Comparison of ENCODE assay signal across 9 cellular contexts in the genomic region with DNA sequence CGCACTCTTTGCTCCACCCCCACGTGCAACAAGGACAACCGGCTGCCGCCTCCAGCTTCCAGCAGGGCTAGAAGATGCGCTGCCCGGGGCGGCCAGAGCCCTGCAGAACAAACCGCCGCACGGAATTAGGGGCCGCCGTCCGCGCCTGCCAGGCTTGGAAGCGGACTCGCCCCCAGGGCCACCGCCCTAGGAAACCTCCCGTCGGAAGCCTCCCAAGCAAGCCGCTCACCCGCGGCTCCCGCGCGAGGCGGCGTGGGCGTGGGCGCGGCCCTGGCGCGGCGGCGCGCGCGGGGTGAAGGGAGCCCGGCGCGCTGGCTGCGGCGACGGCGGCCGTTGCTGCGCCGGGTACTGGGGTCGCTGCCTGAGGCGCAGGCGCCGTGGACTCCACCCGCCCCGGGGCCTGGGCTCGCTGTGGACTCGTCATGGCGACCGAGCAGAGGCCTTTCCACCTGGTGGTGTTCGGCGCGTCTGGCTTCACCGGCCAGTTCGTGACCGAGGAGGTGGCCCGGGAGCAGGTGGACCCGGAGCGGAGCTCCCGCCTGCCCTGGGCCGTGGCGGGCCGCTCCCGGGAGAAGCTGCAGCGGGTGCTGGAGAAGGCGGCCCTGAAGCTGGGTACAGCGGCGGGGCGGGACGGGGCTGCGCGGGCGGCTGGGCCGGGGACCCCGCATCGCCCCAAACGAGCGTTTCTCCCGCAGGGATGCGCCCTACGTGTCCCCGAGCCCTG. TPM values are rescaled to one million over a fixed set of nuclear protein-coding genes. Genes with fewer than 3 reads are reported as not detected.
DNase-seq lines count a peak whose midpoint lies in the region; ATAC-seq and TF ChIP-seq lines count a peak whose summit lies in the region.
"Had no signal": no experiment of that assay in that cellular context is flagged by ENCODE, and none has a peak within 500 bp of the region (broad histone marks: within the 10 kb centered on the region; RNA-seq: fewer than 3 reads in every experiment).

A gene with protein sequence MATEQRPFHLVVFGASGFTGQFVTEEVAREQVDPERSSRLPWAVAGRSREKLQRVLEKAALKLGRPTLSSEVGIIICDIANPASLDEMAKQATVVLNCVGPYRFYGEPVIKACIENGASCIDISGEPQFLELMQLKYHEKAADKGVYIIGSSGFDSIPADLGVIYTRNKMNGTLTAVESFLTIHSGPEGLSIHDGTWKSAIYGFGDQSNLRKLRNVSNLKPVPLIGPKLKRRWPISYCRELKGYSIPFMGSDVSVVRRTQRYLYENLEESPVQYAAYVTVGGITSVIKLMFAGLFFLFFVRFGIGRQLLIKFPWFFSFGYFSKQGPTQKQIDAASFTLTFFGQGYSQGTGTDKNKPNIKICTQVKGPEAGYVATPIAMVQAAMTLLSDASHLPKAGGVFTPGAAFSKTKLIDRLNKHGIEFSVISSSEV (plus strand): TSS at position 409 of the 724 bp plus-strand sequence. CDS start 14 bp downstream, at position 423.

- no peak within 1 kb of the TSS for H3K27ac Mint-ChIP-seq in WTC11

- peaks cover 37% of the 10 kb centered on the region for H3K27me3 Mint-ChIP-seq in WTC11 (ENCODE audit: low read depth)

- peaks cover 34% of the 10 kb centered on the region for H3K36me3 Mint-ChIP-seq in WTC11

- peak; percentile 74 for DNase-seq in ACHN
- DNase-seq in NCI-H2227 (lab: John Stamatoyannopoulos, UW; ENCODE audit: unreplicated experiment): peak; percentile 89
- DNase-seq in WTC11 (ENCODE audit: low spot score): peak; percentile 69
- DNase-seq in cardiac fibroblast (ENCODE audit: low read depth in 2 of 2): peak; percentile 59 to 74
- DNase-seq in islet precursor cell: peak; percentile 85
- DNase-seq in stimulated activated CD4-positive, alpha-beta T cell treated with anti-CD3 and anti-CD28 coated beads, Interleukin-12 subunit alpha, Interleukin-12 subunit beta, amount 100 ng/mL, for 48 hours (ENCODE audit: low read depth in 2 of 3, low spot score in 1 of 3): peak; percentile 37 to 65 (median 55)

- H3K4me1 Mint-ChIP-seq in WTC11: peaks cover 7% of the 10 kb centered on the region; the same call in 1 of the 2 replicates

- peak within 1 kb of the TSS; percentile 74 to 77 for H3K4me3 ChIP-seq in cardiac fibroblast (replicated peaks in 1 of 2; ENCODE audit: low read depth in 2 of 2, low read length in 2 of 2)

- no peak for TF ChIP-seq CTCF in WTC11 (IDR thresholded peaks at IDR 0.05)
- TF ChIP-seq CTCF in cardiac fibroblast (IDR thresholded peaks at IDR 0.05; ENCODE audit: low read depth, low read length): no peak

- CTCF ChIA-PET in WTC11 (lab: Charles Lee): interaction anchor here (0.6 to 2.2 kb wide), 6 partner anchors 32 to 666 kb away, joined by 3 to 17 read pairs (median 4); partner anchors contain the start of gene SMYD3

- peaks cover 38% of the 10 kb centered on the region for H3K9me3 Mint-ChIP-seq in WTC11

- ATAC-seq in GM18861 (IDR thresholded peaks at IDR 0.05; ENCODE audit: unreplicated experiment) (peak; percentile 94), HG03095 (IDR thresholded peaks at IDR 0.05; ENCODE audit: unreplicated experiment) (peak; percentile 96), WTC11 (peak; percentile 90)
- ATAC-seq: HCT116 had no signal

- POLR2A ChIA-PET in WTC11 (lab: Charles Lee): no interaction called here

- peak within 1 kb of the TSS; percentile 82 for H3K4me3 Mint-ChIP-seq in WTC11

- in situ Hi-C loops in ACHN (cut with HindIII; ENCODE audit: low pct_ligation_motif_present, low pct_unique_long_range_greater_than_20kb, low sequenced_read_pairs): no loop called here

TF ChIP-seq in WTC11, 78 proteins besides CTCF, POLR2A, EP300 and RAD21:
- TF ChIP-seq ZNF317 (CRISPR knock-in tag; IDR thresholded peaks at IDR 0.05; ENCODE audit: borderline replicate concordance, low read depth) (0 out of 2 replicates have a peak, but pooled peaks have one; percentile 21), USF2 (CRISPR knock-in tag; IDR thresholded peaks at IDR 0.05) (no peak), RELA (CRISPR knock-in tag; IDR thresholded peaks at IDR 0.05; ENCODE audit: borderline replicate concordance) (no peak), FOXP1 (CRISPR knock-in tag; IDR thresholded peaks at IDR 0.05; ENCODE audit: borderline replicate concordance) (peak; percentile 10; the same call in 1 of the 2 replicates), CREM (CRISPR knock-in tag; IDR thresholded peaks at IDR 0.05) (peak; percentile 82), KAT7 (CRISPR knock-in tag; IDR thresholded peaks at IDR 0.05; ENCODE audit: borderline replicate concordance) (0 out of 2 replicates have a peak, but pooled peaks have one; percentile 52), SP1 (CRISPR knock-in tag; conservative IDR thresholded peaks at IDR 0.05) (0 out of 2 replicates have a peak, but pooled peaks have one; percentile 39), ATF1 (CRISPR knock-in tag; IDR thresholded peaks at IDR 0.05) (0 out of 2 replicates have a peak, but pooled peaks have one; percentile 16), CDX4 (CRISPR knock-in tag; IDR thresholded peaks at IDR 0.05; ENCODE audit: borderline replicate concordance) (no peak), GABPB1 (CRISPR knock-in tag; IDR thresholded peaks at IDR 0.05) (0 out of 2 replicates have a peak, but pooled peaks have one; percentile 16), FOXK1 (CRISPR knock-in tag; IDR thresholded peaks at IDR 0.05) (peak; percentile 17; the same call in 1 of the 2 replicates)
- TF ChIP-seq, protein P1, sequence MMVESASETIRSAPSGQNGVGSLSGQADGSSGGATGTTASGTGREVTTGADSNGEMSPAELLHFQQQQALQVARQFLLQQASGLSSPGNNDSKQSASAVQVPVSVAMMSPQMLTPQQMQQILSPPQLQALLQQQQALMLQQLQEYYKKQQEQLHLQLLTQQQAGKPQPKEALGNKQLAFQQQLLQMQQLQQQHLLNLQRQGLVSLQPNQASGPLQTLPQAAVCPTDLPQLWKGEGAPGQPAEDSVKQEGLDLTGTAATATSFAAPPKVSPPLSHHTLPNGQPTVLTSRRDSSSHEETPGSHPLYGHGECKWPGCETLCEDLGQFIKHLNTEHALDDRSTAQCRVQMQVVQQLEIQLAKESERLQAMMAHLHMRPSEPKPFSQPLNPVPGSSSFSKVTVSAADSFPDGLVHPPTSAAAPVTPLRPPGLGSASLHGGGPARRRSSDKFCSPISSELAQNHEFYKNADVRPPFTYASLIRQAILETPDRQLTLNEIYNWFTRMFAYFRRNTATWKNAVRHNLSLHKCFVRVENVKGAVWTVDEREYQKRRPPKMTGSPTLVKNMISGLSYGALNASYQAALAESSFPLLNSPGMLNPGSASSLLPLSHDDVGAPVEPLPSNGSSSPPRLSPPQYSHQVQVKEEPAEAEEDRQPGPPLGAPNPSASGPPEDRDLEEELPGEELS (CRISPR knock-in tag; IDR thresholded peaks at IDR 0.05): peak; percentile 78
- TF ChIP-seq, protein P2, sequence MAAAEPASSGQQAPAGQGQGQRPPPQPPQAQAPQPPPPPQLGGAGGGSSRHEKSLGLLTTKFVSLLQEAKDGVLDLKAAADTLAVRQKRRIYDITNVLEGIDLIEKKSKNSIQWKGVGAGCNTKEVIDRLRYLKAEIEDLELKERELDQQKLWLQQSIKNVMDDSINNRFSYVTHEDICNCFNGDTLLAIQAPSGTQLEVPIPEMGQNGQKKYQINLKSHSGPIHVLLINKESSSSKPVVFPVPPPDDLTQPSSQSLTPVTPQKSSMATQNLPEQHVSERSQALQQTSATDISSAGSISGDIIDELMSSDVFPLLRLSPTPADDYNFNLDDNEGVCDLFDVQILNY (CRISPR knock-in tag; IDR thresholded peaks at IDR 0.05): peak; percentile 63; the same call in 1 of the 2 replicates
- TF ChIP-seq, protein P3, sequence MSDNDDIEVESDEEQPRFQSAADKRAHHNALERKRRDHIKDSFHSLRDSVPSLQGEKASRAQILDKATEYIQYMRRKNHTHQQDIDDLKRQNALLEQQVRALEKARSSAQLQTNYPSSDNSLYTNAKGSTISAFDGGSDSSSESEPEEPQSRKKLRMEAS (CRISPR knock-in tag; IDR thresholded peaks at IDR 0.05): peak; percentile 1; the same call in 1 of the 2 replicates
- TF ChIP-seq, protein P4, sequence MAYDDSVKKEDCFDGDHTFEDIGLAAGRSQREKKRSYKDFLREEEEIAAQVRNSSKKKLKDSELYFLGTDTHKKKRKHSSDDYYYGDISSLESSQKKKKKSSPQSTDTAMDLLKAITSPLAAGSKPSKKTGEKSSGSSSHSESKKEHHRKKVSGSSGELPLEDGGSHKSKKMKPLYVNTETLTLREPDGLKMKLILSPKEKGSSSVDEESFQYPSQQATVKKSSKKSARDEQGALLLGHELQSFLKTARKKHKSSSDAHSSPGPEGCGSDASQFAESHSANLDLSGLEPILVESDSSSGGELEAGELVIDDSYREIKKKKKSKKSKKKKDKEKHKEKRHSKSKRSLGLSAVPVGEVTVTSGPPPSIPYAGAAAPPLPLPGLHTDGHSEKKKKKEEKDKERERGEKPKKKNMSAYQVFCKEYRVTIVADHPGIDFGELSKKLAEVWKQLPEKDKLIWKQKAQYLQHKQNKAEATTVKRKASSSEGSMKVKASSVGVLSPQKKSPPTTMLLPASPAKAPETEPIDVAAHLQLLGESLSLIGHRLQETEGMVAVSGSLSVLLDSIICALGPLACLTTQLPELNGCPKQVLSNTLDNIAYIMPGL (CRISPR knock-in tag; IDR thresholded peaks at IDR 0.05): peak; percentile 87

RNA-seq across cellular contexts. Expression of the gene that starts here (rescaled TPM):
- 10.9 to 13.0 TPM (median 12.4 TPM) in 3 replicates for total RNA-seq in WTC11 (2021)

Comparison
In these comparisons a context has a peak if more than half of its experiments do, and no peak if none do; other contexts are left out.
1. Peak in every context shown above with its lines: DNase-seq, ATAC-seq and H3K4me3 ChIP-seq.